In the genomic region with DNA sequence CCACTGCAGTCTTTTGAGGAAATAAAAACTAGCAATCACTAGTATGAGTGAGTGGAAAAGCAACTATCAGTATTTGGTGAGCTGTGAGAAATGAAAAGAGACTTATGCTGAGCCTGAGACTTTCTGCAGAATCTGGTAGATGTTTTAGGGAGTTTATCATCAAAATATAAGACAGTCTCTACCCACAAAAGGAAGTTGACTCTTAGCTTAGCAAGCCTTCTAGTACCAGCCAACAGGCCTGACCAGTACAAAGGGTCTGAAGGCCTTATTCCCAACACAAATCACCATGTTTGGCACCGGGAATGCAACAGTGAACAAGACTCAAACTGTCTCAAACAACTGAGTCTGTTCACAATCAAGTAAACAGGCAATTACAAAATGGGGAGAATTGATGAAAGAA, we compare ENCODE assay signal across 1 cellular context.
TF ChIP-seq lines count a peak whose summit lies in the region.

No MANE protein-coding gene starts in this region.

TF ChIP-seq in IMR-90, 13 proteins besides CTCF, POLR2A, EP300 and RAD21 (continued from another document):
- no peak for TF ChIP-seq USF2 (IDR thresholded peaks at IDR 0.05; ENCODE audit: low read depth, low read length)
